ENCODE assay signal across 9 cellular contexts in genomic region chr9:91557352-91557751, GRCh38.
"Had no signal": no experiment of that assay in that cellular context is flagged by ENCODE, and none has a peak within 500 bp of the region (broad histone marks: within the 10 kb centered on the region; RNA-seq: fewer than 3 reads in every experiment).

No MANE protein-coding gene starts in this region.

- ATAC-seq: HCT116, HepG2, K562 had no signal

- FAIRE-seq: HepG2, K562 had no signal

- H2AFZ ChIP-seq: GM23248 had no signal

- DNase-seq: GM23248, GOT3, H7, HFFc6 had no signal

- H3K4me3 ChIP-seq: GM23248, HAP-1, K562 had no signal

- H3K36me3 ChIP-seq: HAP-1 had no signal

- H3K9me3 ChIP-seq: HAP-1 had no signal

- H3K27ac ChIP-seq: GM23248, HL-60 had no signal

- H3K9ac ChIP-seq: GM23248 had no signal
